1 cellular context compared by ENCODE assay signal in the genomic region with DNA sequence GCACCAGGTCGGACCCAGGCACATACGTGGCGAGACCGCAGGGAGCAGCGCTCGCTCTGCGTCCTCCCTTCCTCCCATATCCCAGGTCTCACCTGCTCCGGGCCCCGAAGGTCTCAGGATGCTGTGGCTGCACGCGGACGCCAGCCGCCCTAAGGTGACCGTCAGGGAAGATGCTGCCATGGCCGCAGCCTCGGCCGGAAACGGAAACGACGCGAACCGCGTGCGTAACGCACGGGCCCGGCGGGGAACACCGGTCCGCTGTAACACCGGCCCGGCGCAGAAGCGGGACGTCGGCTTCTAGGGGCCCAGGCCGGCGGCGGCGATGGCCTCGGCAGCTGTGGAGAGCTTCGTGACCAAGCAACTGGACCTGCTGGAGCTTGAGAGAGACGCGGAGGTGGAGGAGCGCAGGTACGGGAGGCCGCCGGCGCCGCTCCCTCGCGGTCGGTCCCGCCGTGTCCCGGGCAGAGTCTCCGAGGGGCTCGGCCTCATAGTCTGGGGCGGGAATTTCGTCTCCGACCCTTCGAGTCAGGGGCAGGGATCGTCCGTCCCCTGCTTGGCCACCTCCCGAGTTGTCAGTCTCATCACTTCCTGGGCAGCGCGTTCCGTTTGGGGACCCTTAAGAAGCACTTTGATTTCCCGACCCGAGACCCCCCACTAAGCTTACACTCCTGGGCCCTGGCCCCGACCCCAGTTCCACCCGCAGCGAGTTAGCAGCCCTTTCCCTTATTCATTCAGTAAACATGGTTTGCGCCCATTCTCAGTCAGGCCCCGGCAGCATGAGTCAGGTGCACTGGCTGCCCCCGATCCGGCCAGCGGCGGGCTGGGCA.
TF ChIP-seq lines count a peak whose summit lies in the region.

A gene (plus strand): TSS at position 261 of the 827 bp plus-strand sequence. CDS start 62 bp downstream, at position 323.
A gene (minus strand): TSS at position 202 of the 827 bp plus-strand sequence. CDS start 22 bp downstream, at position 180.

TF ChIP-seq in HepG2, 621 proteins besides CTCF, POLR2A, EP300 and RAD21 (continued from another document and continues in another):
- TF ChIP-seq, protein P1, sequence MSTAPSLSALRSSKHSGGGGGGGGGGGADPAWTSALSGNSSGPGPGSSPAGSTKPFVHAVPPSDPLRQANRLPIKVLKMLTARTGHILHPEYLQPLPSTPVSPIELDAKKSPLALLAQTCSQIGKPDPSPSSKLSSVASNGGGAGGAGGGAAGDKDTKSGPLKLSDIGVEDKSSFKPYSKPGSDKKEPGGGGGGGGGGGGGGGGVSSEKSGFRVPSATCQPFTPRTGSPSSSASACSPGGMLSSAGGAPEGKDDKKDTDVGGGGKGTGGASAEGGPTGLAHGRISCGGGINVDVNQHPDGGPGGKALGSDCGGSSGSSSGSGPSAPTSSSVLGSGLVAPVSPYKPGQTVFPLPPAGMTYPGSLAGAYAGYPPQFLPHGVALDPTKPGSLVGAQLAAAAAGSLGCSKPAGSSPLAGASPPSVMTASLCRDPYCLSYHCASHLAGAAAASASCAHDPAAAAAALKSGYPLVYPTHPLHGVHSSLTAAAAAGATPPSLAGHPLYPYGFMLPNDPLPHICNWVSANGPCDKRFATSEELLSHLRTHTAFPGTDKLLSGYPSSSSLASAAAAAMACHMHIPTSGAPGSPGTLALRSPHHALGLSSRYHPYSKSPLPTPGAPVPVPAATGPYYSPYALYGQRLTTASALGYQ (CRISPR knock-in tag; IDR thresholded peaks at IDR 0.05), result peak; percentile 78; the same call in 1 of the 2 replicates
- peak; percentile 83 for TF ChIP-seq ZFYVE20 (CRISPR knock-in tag; IDR thresholded peaks at IDR 0.05; ENCODE audit: borderline replicate concordance, low read depth)
- TF ChIP-seq, protein P2, sequence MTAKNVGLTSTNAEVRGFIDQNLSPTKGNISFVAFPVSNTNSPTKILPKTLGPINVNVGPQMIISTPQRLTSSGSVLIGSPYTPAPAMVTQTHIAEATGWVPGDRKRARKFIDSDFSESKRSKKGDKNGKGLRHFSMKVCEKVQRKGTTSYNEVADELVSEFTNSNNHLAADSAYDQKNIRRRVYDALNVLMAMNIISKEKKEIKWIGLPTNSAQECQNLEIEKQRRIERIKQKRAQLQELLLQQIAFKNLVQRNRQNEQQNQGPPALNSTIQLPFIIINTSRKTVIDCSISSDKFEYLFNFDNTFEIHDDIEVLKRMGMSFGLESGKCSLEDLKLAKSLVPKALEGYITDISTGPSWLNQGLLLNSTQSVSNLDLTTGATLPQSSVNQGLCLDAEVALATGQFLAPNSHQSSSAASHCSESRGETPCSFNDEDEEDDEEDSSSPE (CRISPR knock-in tag; IDR thresholded peaks at IDR 0.05), result peak; percentile 77
- TF ChIP-seq, protein P3, sequence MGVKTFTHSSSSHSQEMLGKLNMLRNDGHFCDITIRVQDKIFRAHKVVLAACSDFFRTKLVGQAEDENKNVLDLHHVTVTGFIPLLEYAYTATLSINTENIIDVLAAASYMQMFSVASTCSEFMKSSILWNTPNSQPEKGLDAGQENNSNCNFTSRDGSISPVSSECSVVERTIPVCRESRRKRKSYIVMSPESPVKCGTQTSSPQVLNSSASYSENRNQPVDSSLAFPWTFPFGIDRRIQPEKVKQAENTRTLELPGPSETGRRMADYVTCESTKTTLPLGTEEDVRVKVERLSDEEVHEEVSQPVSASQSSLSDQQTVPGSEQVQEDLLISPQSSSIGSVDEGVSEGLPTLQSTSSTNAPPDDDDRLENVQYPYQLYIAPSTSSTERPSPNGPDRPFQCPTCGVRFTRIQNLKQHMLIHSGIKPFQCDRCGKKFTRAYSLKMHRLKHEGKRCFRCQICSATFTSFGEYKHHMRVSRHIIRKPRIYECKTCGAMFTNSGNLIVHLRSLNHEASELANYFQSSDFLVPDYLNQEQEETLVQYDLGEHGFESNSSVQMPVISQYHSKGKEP (CRISPR knock-in tag; IDR thresholded peaks at IDR 0.05), result peak; percentile 85
- TF ChIP-seq CBX5 (CRISPR knock-in tag; IDR thresholded peaks at IDR 0.05; ENCODE audit: borderline replicate concordance), result peak; percentile 96; the same call in 1 of the 2 replicates
- peak; percentile 34; the same call in 1 of the 2 replicates for TF ChIP-seq ZMYM3 (CRISPR knock-in tag; IDR thresholded peaks at IDR 0.05)
- no peak for TF ChIP-seq ZNF546 (CRISPR knock-in tag; conservative IDR thresholded peaks at IDR 0.05)
- no peak; the same call in 1 of the 2 replicates for TF ChIP-seq ZNF720 (CRISPR knock-in tag; IDR thresholded peaks at IDR 0.05)
- TF ChIP-seq, protein P4, sequence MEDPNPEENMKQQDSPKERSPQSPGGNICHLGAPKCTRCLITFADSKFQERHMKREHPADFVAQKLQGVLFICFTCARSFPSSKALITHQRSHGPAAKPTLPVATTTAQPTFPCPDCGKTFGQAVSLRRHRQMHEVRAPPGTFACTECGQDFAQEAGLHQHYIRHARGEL (CRISPR knock-in tag; IDR thresholded peaks at IDR 0.05), result no peak; the same call in 1 of the 2 replicates
- peak; percentile 21; the same call in 1 of the 2 replicates for TF ChIP-seq ZNF652 (CRISPR knock-in tag; IDR thresholded peaks at IDR 0.05; ENCODE audit: borderline replicate concordance, low read depth)
- no peak for TF ChIP-seq ZNF235 (CRISPR knock-in tag; IDR thresholded peaks at IDR 0.05; ENCODE audit: borderline replicate concordance)
- peak; percentile 91 for TF ChIP-seq HOXA5 (CRISPR knock-in tag; IDR thresholded peaks at IDR 0.05)
- TF ChIP-seq MIER2 (CRISPR knock-in tag; IDR thresholded peaks at IDR 0.05), result 0 out of 2 replicates have a peak, but pooled peaks have one; percentile 34
- no peak for TF ChIP-seq FIP1L1 (IDR thresholded peaks at IDR 0.05; ENCODE audit: borderline replicate concordance, insufficient read depth, low read depth, low read length)
- TF ChIP-seq CAMTA2 (CRISPR knock-in tag; IDR thresholded peaks at IDR 0.05; ENCODE audit: borderline replicate concordance), result 0 out of 2 replicates have a peak, but pooled peaks have one; percentile 63
- TF ChIP-seq ZNF550 (CRISPR knock-in tag; IDR thresholded peaks at IDR 0.05; ENCODE audit: borderline replicate concordance), result no peak; the same call in 1 of the 2 replicates
- TF ChIP-seq ZNF24 (IDR thresholded peaks at IDR 0.05), result peak; percentile 73; the same call in 1 of the 2 replicates
- TF ChIP-seq, protein P5, sequence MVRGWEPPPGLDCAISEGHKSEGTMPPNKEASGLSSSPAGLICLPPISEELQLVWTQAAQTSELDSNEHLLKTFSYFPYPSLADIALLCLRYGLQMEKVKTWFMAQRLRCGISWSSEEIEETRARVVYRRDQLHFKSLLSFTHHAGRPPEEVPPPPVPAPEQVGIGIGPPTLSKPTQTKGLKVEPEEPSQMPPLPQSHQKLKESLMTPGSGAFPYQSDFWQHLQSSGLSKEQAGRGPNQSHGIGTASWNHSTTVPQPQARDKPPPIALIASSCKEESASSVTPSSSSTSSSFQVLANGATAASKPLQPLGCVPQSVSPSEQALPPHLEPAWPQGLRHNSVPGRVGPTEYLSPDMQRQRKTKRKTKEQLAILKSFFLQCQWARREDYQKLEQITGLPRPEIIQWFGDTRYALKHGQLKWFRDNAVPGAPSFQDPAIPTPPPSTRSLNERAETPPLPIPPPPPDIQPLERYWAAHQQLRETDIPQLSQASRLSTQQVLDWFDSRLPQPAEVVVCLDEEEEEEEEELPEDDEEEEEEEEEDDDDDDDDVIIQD (CRISPR knock-in tag; IDR thresholded peaks at IDR 0.05; ENCODE audit: low read depth), result no peak
- TF ChIP-seq PHB2 (IDR thresholded peaks at IDR 0.05; ENCODE audit: partially characterized antibody), result no peak
- TF ChIP-seq, protein P6, sequence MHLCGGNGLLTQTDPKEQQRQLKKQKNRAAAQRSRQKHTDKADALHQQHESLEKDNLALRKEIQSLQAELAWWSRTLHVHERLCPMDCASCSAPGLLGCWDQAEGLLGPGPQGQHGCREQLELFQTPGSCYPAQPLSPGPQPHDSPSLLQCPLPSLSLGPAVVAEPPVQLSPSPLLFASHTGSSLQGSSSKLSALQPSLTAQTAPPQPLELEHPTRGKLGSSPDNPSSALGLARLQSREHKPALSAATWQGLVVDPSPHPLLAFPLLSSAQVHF (CRISPR knock-in tag; IDR thresholded peaks at IDR 0.05), result no peak; the same call in 1 of the 2 replicates
- TF ChIP-seq MAFG (CRISPR knock-in tag; IDR thresholded peaks at IDR 0.05), result no peak
- no peak for TF ChIP-seq HNF4G (IDR thresholded peaks at IDR 0.05; ENCODE audit: borderline replicate concordance, low read depth, low read length)
- peak; percentile 64; the same call in 1 of the 2 replicates for TF ChIP-seq HNF4G (CRISPR knock-in tag; IDR thresholded peaks at IDR 0.05; ENCODE audit: borderline replicate concordance, low read depth)
- peak; percentile 87 for TF ChIP-seq ZNF883 (CRISPR knock-in tag; IDR thresholded peaks at IDR 0.05; ENCODE audit: not compliant biosample characterization)
- 0 out of 2 replicates have a peak, but pooled peaks have one; percentile 35 for TF ChIP-seq REL (CRISPR knock-in tag; conservative IDR thresholded peaks at IDR 0.05)
- TF ChIP-seq, protein P7, sequence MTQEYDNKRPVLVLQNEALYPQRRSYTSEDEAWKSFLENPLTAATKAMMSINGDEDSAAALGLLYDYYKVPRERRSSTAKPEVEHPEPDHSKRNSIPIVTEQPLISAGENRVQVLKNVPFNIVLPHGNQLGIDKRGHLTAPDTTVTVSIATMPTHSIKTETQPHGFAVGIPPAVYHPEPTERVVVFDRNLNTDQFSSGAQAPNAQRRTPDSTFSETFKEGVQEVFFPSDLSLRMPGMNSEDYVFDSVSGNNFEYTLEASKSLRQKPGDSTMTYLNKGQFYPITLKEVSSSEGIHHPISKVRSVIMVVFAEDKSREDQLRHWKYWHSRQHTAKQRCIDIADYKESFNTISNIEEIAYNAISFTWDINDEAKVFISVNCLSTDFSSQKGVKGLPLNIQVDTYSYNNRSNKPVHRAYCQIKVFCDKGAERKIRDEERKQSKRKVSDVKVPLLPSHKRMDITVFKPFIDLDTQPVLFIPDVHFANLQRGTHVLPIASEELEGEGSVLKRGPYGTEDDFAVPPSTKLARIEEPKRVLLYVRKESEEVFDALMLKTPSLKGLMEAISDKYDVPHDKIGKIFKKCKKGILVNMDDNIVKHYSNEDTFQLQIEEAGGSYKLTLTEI (CRISPR knock-in tag; conservative IDR thresholded peaks at IDR 0.05), result no peak
- no peak; the same call in 1 of the 2 replicates for TF ChIP-seq MTF1 (CRISPR knock-in tag; IDR thresholded peaks at IDR 0.05)
- no peak for TF ChIP-seq ZNF775 (CRISPR knock-in tag; IDR thresholded peaks at IDR 0.05; ENCODE audit: borderline replicate concordance)
- peak; percentile 20; the same call in 1 of the 2 replicates for TF ChIP-seq SP5 (CRISPR knock-in tag; IDR thresholded peaks at IDR 0.05; ENCODE audit: borderline replicate concordance, low read depth)
- TF ChIP-seq POLR2AphosphoS2 (IDR thresholded peaks at IDR 0.05; ENCODE audit: low read depth, low read length), result no peak
- TF ChIP-seq GABPB1 (CRISPR knock-in tag; IDR thresholded peaks at IDR 0.05), result peak; percentile 100
- peak; percentile 42 for TF ChIP-seq ZEB1 (IDR thresholded peaks at IDR 0.05; ENCODE audit: insufficient replicate concordance, low read depth)
- no peak; the same call in 1 of the 2 replicates for TF ChIP-seq ZNF430 (CRISPR knock-in tag; IDR thresholded peaks at IDR 0.05)
- TF ChIP-seq, protein P8, sequence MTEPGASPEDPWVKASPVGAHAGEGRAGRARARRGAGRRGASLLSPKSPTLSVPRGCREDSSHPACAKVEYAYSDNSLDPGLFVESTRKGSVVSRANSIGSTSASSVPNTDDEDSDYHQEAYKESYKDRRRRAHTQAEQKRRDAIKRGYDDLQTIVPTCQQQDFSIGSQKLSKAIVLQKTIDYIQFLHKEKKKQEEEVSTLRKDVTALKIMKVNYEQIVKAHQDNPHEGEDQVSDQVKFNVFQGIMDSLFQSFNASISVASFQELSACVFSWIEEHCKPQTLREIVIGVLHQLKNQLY (CRISPR knock-in tag; IDR thresholded peaks at IDR 0.05), result peak; percentile 31; the same call in 1 of the 2 replicates
- no peak for TF ChIP-seq ZNF292 (CRISPR knock-in tag; IDR thresholded peaks at IDR 0.05; ENCODE audit: borderline replicate concordance, low read depth)
- TF ChIP-seq GTF3A (CRISPR knock-in tag; conservative IDR thresholded peaks at IDR 0.05), result no peak; the same call in 1 of the 2 replicates
- peak; percentile 92 for TF ChIP-seq POGZ (CRISPR knock-in tag; IDR thresholded peaks at IDR 0.05)
- TF ChIP-seq, protein P9, sequence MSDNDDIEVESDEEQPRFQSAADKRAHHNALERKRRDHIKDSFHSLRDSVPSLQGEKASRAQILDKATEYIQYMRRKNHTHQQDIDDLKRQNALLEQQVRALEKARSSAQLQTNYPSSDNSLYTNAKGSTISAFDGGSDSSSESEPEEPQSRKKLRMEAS (IDR thresholded peaks at IDR 0.05), result peak; percentile 93
- TF ChIP-seq, protein P10, sequence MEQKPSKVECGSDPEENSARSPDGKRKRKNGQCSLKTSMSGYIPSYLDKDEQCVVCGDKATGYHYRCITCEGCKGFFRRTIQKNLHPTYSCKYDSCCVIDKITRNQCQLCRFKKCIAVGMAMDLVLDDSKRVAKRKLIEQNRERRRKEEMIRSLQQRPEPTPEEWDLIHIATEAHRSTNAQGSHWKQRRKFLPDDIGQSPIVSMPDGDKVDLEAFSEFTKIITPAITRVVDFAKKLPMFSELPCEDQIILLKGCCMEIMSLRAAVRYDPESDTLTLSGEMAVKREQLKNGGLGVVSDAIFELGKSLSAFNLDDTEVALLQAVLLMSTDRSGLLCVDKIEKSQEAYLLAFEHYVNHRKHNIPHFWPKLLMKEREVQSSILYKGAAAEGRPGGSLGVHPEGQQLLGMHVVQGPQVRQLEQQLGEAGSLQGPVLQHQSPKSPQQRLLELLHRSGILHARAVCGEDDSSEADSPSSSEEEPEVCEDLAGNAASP (CRISPR knock-in tag; IDR thresholded peaks at IDR 0.05; ENCODE audit: borderline replicate concordance), result peak; percentile 87
- TF ChIP-seq ZNF20 (CRISPR knock-in tag; IDR thresholded peaks at IDR 0.05), result peak; percentile 61; the same call in 1 of the 2 replicates
- TF ChIP-seq HNRNPLL (IDR thresholded peaks at IDR 0.05; ENCODE audit: low read depth, low read length, poor library complexity, severe bottlenecking), result peak; percentile 83
- TF ChIP-seq ZMAT3 (CRISPR knock-in tag; conservative IDR thresholded peaks at IDR 0.05), result peak; percentile 80; the same call in 1 of the 2 replicates
- peak; percentile 90 for TF ChIP-seq RXRA (CRISPR knock-in tag; IDR thresholded peaks at IDR 0.05)
- peak; percentile 86 for TF ChIP-seq ZNF792 (CRISPR knock-in tag; IDR thresholded peaks at IDR 0.05)
- TF ChIP-seq SAFB2 (CRISPR knock-in tag; IDR thresholded peaks at IDR 0.05; ENCODE audit: borderline replicate concordance, low read depth), result peak; percentile 73; the same call in 1 of the 2 replicates
- TF ChIP-seq, protein P11, sequence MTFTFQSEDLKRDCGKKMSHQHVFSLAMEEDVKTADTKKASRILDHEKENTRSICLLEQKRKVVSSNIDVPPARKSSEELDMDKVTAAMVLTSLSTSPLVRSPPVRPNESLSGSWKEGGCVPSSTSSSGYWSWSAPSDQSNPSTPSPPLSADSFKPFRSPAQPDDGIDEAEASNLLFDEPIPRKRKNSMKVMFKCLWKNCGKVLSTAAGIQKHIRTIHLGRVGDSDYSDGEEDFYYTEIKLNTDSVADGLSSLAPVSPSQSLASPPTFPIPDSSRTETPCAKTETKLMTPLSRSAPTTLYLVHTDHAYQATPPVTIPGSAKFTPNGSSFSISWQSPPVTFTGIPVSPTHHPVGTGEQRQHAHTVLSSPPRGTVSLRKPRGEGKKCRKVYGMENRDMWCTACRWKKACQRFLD (CRISPR knock-in tag; IDR thresholded peaks at IDR 0.05; ENCODE audit: borderline replicate concordance), result no peak; the same call in 1 of the 2 replicates
